ENCODE assay signal across 15 cellular contexts in genomic region chr10:5485948-5486851, GRCh38. TPM values are rescaled to one million over a fixed set of nuclear protein-coding genes. Genes with fewer than 3 reads are reported as not detected.
"Had no signal": no experiment of that assay in that cellular context is flagged by ENCODE, and none has a peak within 500 bp of the region (broad histone marks: within the 10 kb centered on the region; RNA-seq: fewer than 3 reads in every experiment).

No MANE protein-coding gene starts in this region.

- DNase-seq: activated CD4-positive, alpha-beta T cell treated with anti-CD3 and anti-CD28 coated beads, Interleukin-2, amount 50 U/mL, for 1 hour; amniotic stem cell; T-helper 17 cell; thyroid gland had no signal

- H3K4me1 Mint-ChIP-seq: activated naive CD4-positive, alpha-beta T cell treated with anti-CD3 and anti-CD28 coated beads, Interleukin-2, amount 50 U/mL, for 24 hours had no signal

- H3K27ac ChIP-seq: ovary, thyroid gland, vagina had no signal

- H3K27ac Mint-ChIP-seq: activated T-helper 2 cell treated with anti-CD3 and anti-CD28 coated beads, Interferon-gamma antibody, Interleukin-2, Interleukin-4, amounts not matched to agents 10 μg/mL and 5 μg/mL and 100 μg/mL, durations not matched to agents 14 hours and 24 hours and 36 hours; brain; T-helper 17 cell had no signal

- H3K27me3 ChIP-seq: ovary, thyroid gland, vagina had no signal

- H3K36me3 ChIP-seq: ovary, thyroid gland, vagina had no signal

- H3K9me3 ChIP-seq: ovary, thyroid gland, vagina had no signal

- H3K4me3 ChIP-seq: ovary, thyroid gland, vagina had no signal

- H3K36me3 Mint-ChIP-seq: activated naive CD4-positive, alpha-beta T cell treated with anti-CD3 and anti-CD28 coated beads, Interleukin-2, amount 50 U/mL, for 24 hours; brain had no signal

- H3K27me3 Mint-ChIP-seq: activated naive CD4-positive, alpha-beta T cell treated with anti-CD3 and anti-CD28 coated beads, Interleukin-2, amount 50 U/mL, for 24 hours had no signal

- H3K9me3 Mint-ChIP-seq: activated naive CD4-positive, alpha-beta T cell treated with anti-CD3 and anti-CD28 coated beads, Interleukin-2, amount 50 U/mL, for 24 hours; activated T-helper 2 cell treated with anti-CD3 and anti-CD28 coated beads, Interferon-gamma antibody, Interleukin-2, Interleukin-4, amounts not matched to agents 10 μg/mL and 5 μg/mL and 100 μg/mL, durations not matched to agents 14 hours and 24 hours and 36 hours; nephron had no signal

- H3K4me3 Mint-ChIP-seq: activated naive CD4-positive, alpha-beta T cell treated with anti-CD3 and anti-CD28 coated beads, Interleukin-2, amount 50 U/mL, for 24 hours; brain; nephron; T-helper 17 cell had no signal

RNA-seq across cellular contexts. Expression of gene CALML5, which starts 13.2 kb away (rescaled TPM):
- total RNA-seq: activated CD8-positive, alpha-beta memory T cell treated with anti-CD3 and anti-CD28 coated beads for 36 hours; activated T-helper 2 cell treated with anti-CD3 and anti-CD28 coated beads, Interferon-gamma antibody, Interleukin-2, Interleukin-4, amounts not matched to agents 10 μg/mL and 5 μg/mL and 100 μg/mL, durations not matched to agents 14 hours and 24 hours and 36 hours; dermis microvascular lymphatic vessel endothelial cell; lung microvascular endothelial cell; mononuclear cell; renal cortical epithelial cell; T-helper 17 cell; thyroid gland had no signal
- polyA plus RNA-seq: ovary had no signal

RNA-seq across cellular contexts. Expression of gene CALML3, which starts 38.6 kb away (rescaled TPM):
- total RNA-seq: activated CD8-positive, alpha-beta memory T cell treated with anti-CD3 and anti-CD28 coated beads for 36 hours; activated T-helper 2 cell treated with anti-CD3 and anti-CD28 coated beads, Interferon-gamma antibody, Interleukin-2, Interleukin-4, amounts not matched to agents 10 μg/mL and 5 μg/mL and 100 μg/mL, durations not matched to agents 14 hours and 24 hours and 36 hours; dermis microvascular lymphatic vessel endothelial cell; lung microvascular endothelial cell; mononuclear cell; renal cortical epithelial cell; T-helper 17 cell had no signal
